ENCODE assay signal across 27 cellular contexts in the genomic region with DNA sequence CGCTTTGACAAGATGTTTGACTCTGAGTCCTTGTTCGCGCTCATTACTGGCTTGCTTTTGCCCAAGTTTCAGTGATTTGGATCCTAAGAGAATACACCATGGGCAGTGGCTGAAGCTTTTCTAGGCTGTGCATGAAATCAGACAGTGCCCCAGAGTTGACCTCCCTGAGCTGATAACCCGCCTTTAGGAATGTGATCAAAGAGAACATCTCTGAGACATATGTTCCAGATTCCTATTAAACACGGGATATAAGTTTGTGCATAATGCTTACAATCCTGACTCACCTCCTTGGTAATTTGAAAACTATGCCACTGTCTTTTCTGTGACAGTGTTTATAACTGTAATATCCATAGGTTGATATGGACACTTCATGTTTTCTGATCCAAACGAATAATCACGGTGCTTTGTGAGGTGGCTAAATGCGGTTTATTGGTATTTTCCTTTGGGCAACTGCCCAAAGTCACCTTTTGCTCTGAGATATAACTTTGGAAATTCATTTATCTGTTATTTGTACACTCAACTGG.
"Had no signal": no experiment of that assay in that cellular context is flagged by ENCODE, and none has a peak within 500 bp of the region (broad histone marks: within the 10 kb centered on the region; RNA-seq: fewer than 3 reads in every experiment).

No MANE protein-coding gene starts in this region.

- H3K27me3 Mint-ChIP-seq: naive B cell; stimulated activated memory B cell treated with anti-CD40 and anti-IgM and Interleukin-4, amounts not matched to agents 10 μg/mL and 1 μg/mL and 100 μg/mL, for 72 hours; stimulated activated naive CD8-positive, alpha-beta T cell treated with anti-CD3 and anti-CD28 coated beads, Interleukin-15, amount 100 ng/mL, for 72 hours had no signal

- H3K27ac Mint-ChIP-seq: immature natural killer cell; mesothelial cell of epicardium; naive B cell; natural killer cell; stimulated activated memory B cell treated with anti-CD40 and anti-IgM and Interleukin-4, amounts not matched to agents 10 μg/mL and 1 μg/mL and 100 μg/mL, for 72 hours; stimulated activated naive CD8-positive, alpha-beta T cell treated with anti-CD3 and anti-CD28 coated beads, Interleukin-15, amount 100 ng/mL, for 72 hours; type B pancreatic cell had no signal

- H3K4me3 Mint-ChIP-seq: immature natural killer cell; mesothelial cell of epicardium; naive B cell; natural killer cell; stimulated activated memory B cell treated with anti-CD40 and anti-IgM and Interleukin-4, amounts not matched to agents 10 μg/mL and 1 μg/mL and 100 μg/mL, for 72 hours; stimulated activated naive CD8-positive, alpha-beta T cell treated with anti-CD3 and anti-CD28 coated beads, Interleukin-15, amount 100 ng/mL, for 72 hours; type B pancreatic cell had no signal

- H3K36me3 ChIP-seq: left ventricle myocardium inferior, pancreas, prostate gland, sigmoid colon, spleen, tibial nerve, uterus had no signal

- H3K27me3 ChIP-seq: pancreas, sigmoid colon, spleen, tibial nerve, uterus had no signal

- ATAC-seq: natural killer cell; pancreas; right cardiac atrium; stimulated activated memory B cell treated with anti-CD40 and anti-IgM and Interleukin-4, amounts not matched to agents 10 μg/mL and 1 μg/mL and 100 μg/mL, for 72 hours; stimulated activated naive CD8-positive, alpha-beta T cell treated with anti-CD3 and anti-CD28 coated beads, Interleukin-15, amount 100 ng/mL, for 72 hours had no signal

- H3K9me3 ChIP-seq: pancreas, prostate gland, sigmoid colon, spleen, tibial nerve, uterus had no signal

- H3K4me1 Mint-ChIP-seq: immature natural killer cell; naive B cell; natural killer cell; stimulated activated memory B cell treated with anti-CD40 and anti-IgM and Interleukin-4, amounts not matched to agents 10 μg/mL and 1 μg/mL and 100 μg/mL, for 72 hours; stimulated activated naive CD8-positive, alpha-beta T cell treated with anti-CD3 and anti-CD28 coated beads, Interleukin-15, amount 100 ng/mL, for 72 hours had no signal

- H3K4me3 ChIP-seq: left ventricle myocardium inferior, lung, pancreas, prostate gland, sigmoid colon, spleen, tibial nerve, uterus had no signal

- H3K9me3 Mint-ChIP-seq: mesothelial cell of epicardium; stimulated activated memory B cell treated with anti-CD40 and anti-IgM and Interleukin-4, amounts not matched to agents 10 μg/mL and 1 μg/mL and 100 μg/mL, for 72 hours; stimulated activated naive CD8-positive, alpha-beta T cell treated with anti-CD3 and anti-CD28 coated beads, Interleukin-15, amount 100 ng/mL, for 72 hours; type B pancreatic cell had no signal

- DNase-seq: hypothalamus; immature natural killer cell; islet precursor cell; left ventricle myocardium inferior; mesendoderm; naive B cell; natural killer cell; nucleus accumbens; pancreas; posterior cingulate gyrus; retina; right cardiac atrium; sigmoid colon; small intestine; spleen; stimulated activated CD4-positive, alpha-beta T cell treated with anti-CD3 and anti-CD28 coated beads, Interleukin-4, amount 100 ng/mL, for 4 hours; stimulated activated CD8-positive, alpha-beta memory T cell treated with anti-CD3 and anti-CD28 coated beads, Interleukin-4, amount 100 ng/mL, for 48 hours; stimulated activated naive CD4-positive, alpha-beta T cell treated with Interleukin-2 at 50 U/mL for 16 hours; stimulated activated naive CD8-positive, alpha-beta T cell treated with anti-CD3 and anti-CD28 coated beads, Interleukin-15, amount 100 ng/mL, for 72 hours; substantia nigra; uterus had no signal

- H3K4me1 ChIP-seq: left ventricle myocardium inferior, pancreas, prostate gland, sigmoid colon, spleen, tibial nerve, uterus had no signal

- H3K27ac ChIP-seq: left ventricle myocardium inferior, pancreas, prostate gland, sigmoid colon, spleen, tibial nerve, uterus had no signal

- H3K36me3 Mint-ChIP-seq: immature natural killer cell; mesothelial cell of epicardium; naive B cell; natural killer cell; stimulated activated memory B cell treated with anti-CD40 and anti-IgM and Interleukin-4, amounts not matched to agents 10 μg/mL and 1 μg/mL and 100 μg/mL, for 72 hours; type B pancreatic cell had no signal
